ENCODE assay signal across 16 cellular contexts in the genomic region with DNA sequence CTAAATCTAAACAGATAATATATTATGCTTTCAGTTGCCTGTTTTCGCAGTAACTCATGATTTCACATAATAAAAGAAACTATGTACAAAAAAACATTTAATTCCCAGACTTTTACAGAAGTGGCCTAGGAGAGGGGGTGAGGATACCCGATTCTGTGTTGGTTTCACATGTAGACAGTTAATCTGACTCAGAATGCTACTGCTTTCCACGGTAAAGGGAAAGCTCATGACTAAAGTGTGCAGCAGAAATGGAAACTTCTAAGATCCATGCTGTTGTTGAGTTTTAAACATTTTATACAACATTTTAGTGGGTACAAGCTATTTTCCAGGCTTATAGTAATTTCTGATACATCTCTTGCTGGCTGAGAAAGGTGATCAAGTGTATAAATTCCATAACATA.
DNase-seq lines count a peak whose midpoint lies in the region; ATAC-seq lines count a peak whose summit lies in the region.
"Had no signal": no experiment of that assay in that cellular context is flagged by ENCODE, and none has a peak within 500 bp of the region (broad histone marks: within the 10 kb centered on the region; RNA-seq: fewer than 3 reads in every experiment).

No MANE protein-coding gene starts in this region.

- CTCF ChIA-PET in activated naive CD4-positive, alpha-beta T cell treated with anti-CD3 and anti-CD28 coated beads, Interleukin-2, amount 10 ng/mL, durations not matched to agents 7 days and 5 days (lab: Charles Lee), result interaction anchor here (0.9 kb wide), 1 partner anchor 56 kb away, joined by 3 read pairs; no protein-coding TSS in a partner anchor

- no peaks in the 10 kb centered on the region for H3K4me1 Mint-ChIP-seq in stimulated activated effector memory CD8-positive, alpha-beta T cell treated with anti-CD3 and anti-CD28 coated beads, Interleukin-12 subunit alpha, Interleukin-12 subunit beta, amount 100 ng/mL, for 72 hours
- H3K4me1 Mint-ChIP-seq in activated naive CD4-positive, alpha-beta T cell treated with anti-CD3 and anti-CD28 coated beads, Interleukin-2, amount 10 ng/mL, durations not matched to agents 7 days and 5 days, result no peaks in the 10 kb centered on the region
- H3K4me1 Mint-ChIP-seq: activated naive CD4-positive, alpha-beta T cell treated with anti-CD3 and anti-CD28 coated beads, Interleukin-2, amount 50 U/mL, for 24 hours; nephron progenitor cell had no signal

- no peak overlapping the region for H3K27ac Mint-ChIP-seq in stimulated activated effector memory CD8-positive, alpha-beta T cell treated with anti-CD3 and anti-CD28 coated beads, Interleukin-12 subunit alpha, Interleukin-12 subunit beta, amount 100 ng/mL, for 72 hours
- no peak overlapping the region for H3K27ac Mint-ChIP-seq in activated naive CD4-positive, alpha-beta T cell treated with anti-CD3 and anti-CD28 coated beads, Interleukin-2, amount 10 ng/mL, durations not matched to agents 7 days and 5 days
- H3K27ac Mint-ChIP-seq: activated naive CD4-positive, alpha-beta T cell treated with anti-CD3 and anti-CD28 coated beads, Interleukin-2, amount 50 U/mL, for 24 hours; nephron progenitor cell had no signal

- DNase-seq in T-helper 2 cell (no peak), kidney tubule cell (ENCODE audit: low spot score) (no peak)
- DNase-seq in stimulated activated effector memory CD8-positive, alpha-beta T cell treated with anti-CD3 and anti-CD28 coated beads, Interleukin-12 subunit alpha, Interleukin-12 subunit beta, amount 100 ng/mL, for 72 hours (ENCODE audit: low spot score in 2 of 2), result no peak
- no peak for DNase-seq in activated naive CD4-positive, alpha-beta T cell treated with anti-CD3 and anti-CD28 coated beads, Interleukin-2, amount 10 ng/mL, durations not matched to agents 7 days and 5 days
- DNase-seq: activated CD8-positive, alpha-beta memory T cell treated with anti-CD3 and anti-CD28 coated beads for 24 hours; heart right ventricle; left ventricle myocardium superior; NCI-H1436 treated with DMSO at 0.1 percent for 48 hours; nephron progenitor cell; Right ventricle myocardium superior had no signal

- no peaks in the 10 kb centered on the region for H3K27me3 Mint-ChIP-seq in activated naive CD4-positive, alpha-beta T cell treated with anti-CD3 and anti-CD28 coated beads, Interleukin-2, amount 10 ng/mL, durations not matched to agents 7 days and 5 days
- H3K27me3 Mint-ChIP-seq: activated naive CD4-positive, alpha-beta T cell treated with anti-CD3 and anti-CD28 coated beads, Interleukin-2, amount 50 U/mL, for 24 hours had no signal

- no peaks in the 10 kb centered on the region for H3K36me3 Mint-ChIP-seq in stimulated activated effector memory CD8-positive, alpha-beta T cell treated with anti-CD3 and anti-CD28 coated beads, Interleukin-12 subunit alpha, Interleukin-12 subunit beta, amount 100 ng/mL, for 72 hours
- H3K36me3 Mint-ChIP-seq in activated naive CD4-positive, alpha-beta T cell treated with anti-CD3 and anti-CD28 coated beads, Interleukin-2, amount 10 ng/mL, durations not matched to agents 7 days and 5 days, result no peaks in the 10 kb centered on the region
- H3K36me3 Mint-ChIP-seq: activated naive CD4-positive, alpha-beta T cell treated with anti-CD3 and anti-CD28 coated beads, Interleukin-2, amount 50 U/mL, for 24 hours had no signal

- no peak overlapping the region for H3K4me3 Mint-ChIP-seq in stimulated activated effector memory CD8-positive, alpha-beta T cell treated with anti-CD3 and anti-CD28 coated beads, Interleukin-12 subunit alpha, Interleukin-12 subunit beta, amount 100 ng/mL, for 72 hours
- no peak overlapping the region for H3K4me3 Mint-ChIP-seq in activated naive CD4-positive, alpha-beta T cell treated with anti-CD3 and anti-CD28 coated beads, Interleukin-2, amount 10 ng/mL, durations not matched to agents 7 days and 5 days
- H3K4me3 Mint-ChIP-seq: activated naive CD4-positive, alpha-beta T cell treated with anti-CD3 and anti-CD28 coated beads, Interleukin-2, amount 50 U/mL, for 24 hours; nephron progenitor cell had no signal

- H3K9me3 Mint-ChIP-seq in stimulated activated effector memory CD8-positive, alpha-beta T cell treated with anti-CD3 and anti-CD28 coated beads, Interleukin-12 subunit alpha, Interleukin-12 subunit beta, amount 100 ng/mL, for 72 hours, result no peaks in the 10 kb centered on the region
- H3K9me3 Mint-ChIP-seq in activated naive CD4-positive, alpha-beta T cell treated with anti-CD3 and anti-CD28 coated beads, Interleukin-2, amount 10 ng/mL, durations not matched to agents 7 days and 5 days, result no peaks in the 10 kb centered on the region
- H3K9me3 Mint-ChIP-seq: activated naive CD4-positive, alpha-beta T cell treated with anti-CD3 and anti-CD28 coated beads, Interleukin-2, amount 50 U/mL, for 24 hours; nephron progenitor cell had no signal

- ATAC-seq in GM18511 (IDR thresholded peaks at IDR 0.05; ENCODE audit: unreplicated experiment) (peak; percentile 56), GM21390 (IDR thresholded peaks at IDR 0.05; ENCODE audit: unreplicated experiment) (peak; percentile 51), HG03060 (IDR thresholded peaks at IDR 0.05; ENCODE audit: low read depth, unreplicated experiment) (peak; percentile 30), HG03575 (IDR thresholded peaks at IDR 0.05; ENCODE audit: extremely low read depth, insufficient number of reproducible peaks, low FRiP score, unreplicated experiment) (peak; percentile 28)
- ATAC-seq in stimulated activated effector memory CD8-positive, alpha-beta T cell treated with anti-CD3 and anti-CD28 coated beads, Interleukin-12 subunit alpha, Interleukin-12 subunit beta, amount 100 ng/mL, for 72 hours, result no peak
- ATAC-seq: left ventricle myocardium superior, sciatic nerve had no signal
